23 cellular contexts compared by ENCODE assay signal in the genomic region with DNA sequence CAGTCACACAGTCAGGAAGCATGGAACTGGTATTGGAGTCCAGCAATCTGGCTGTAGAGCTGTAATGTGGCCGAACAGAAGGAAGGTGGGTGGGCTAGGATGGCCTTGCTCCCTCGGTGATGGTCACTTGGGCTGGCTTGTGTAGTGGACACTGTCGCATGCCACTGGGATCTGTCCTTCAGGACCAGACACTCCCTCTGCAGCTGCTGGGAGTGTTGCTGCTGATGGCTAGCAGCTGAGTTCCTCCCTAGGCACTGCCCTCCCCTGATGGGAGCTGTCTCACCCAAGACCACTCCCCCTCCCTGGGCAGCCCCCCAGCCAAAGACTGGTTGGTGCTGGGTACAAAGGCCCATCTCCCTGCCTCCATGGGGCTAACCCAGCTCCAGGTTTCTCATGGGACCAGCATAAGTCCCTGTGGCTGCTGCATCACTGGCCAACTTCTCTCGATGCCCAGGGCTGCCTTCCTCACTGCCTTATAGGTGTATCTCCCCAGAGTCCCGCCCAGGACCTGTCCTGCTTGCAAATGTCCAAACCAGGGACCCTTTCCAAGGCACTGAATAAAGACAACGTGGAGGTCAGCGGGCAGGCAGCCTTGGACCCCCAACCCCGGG. TPM values are rescaled to one million over a fixed set of nuclear protein-coding genes. Genes with fewer than 3 reads are reported as not detected.
DNase-seq lines count a peak whose midpoint lies in the region; ATAC-seq, FAIRE-seq and TF ChIP-seq lines count a peak whose summit lies in the region.
"Had no signal": no experiment of that assay in that cellular context is flagged by ENCODE, and none has a peak within 500 bp of the region (broad histone marks: within the 10 kb centered on the region; RNA-seq: fewer than 3 reads in every experiment).

No MANE protein-coding gene starts in this region.

- intact Hi-C loops in kidney (cut with DNase I) = no loop called here
- intact Hi-C loops in posterior vena cava (cut with DNase I) = no loop called here

- H3K9me3 ChIP-seq in kidney (ENCODE audit: control insufficient read depth in 1 of 2, low read length in 2 of 2) = no peaks in the 10 kb centered on the region
- H3K9me3 ChIP-seq: BE2C, Caco-2, HAP-1 had no signal

- CTCF ChIA-PET in RWPE1 (lab: Yijun Ruan, JAX) = no interaction called here

- ATAC-seq in HG03139 (IDR thresholded peaks at IDR 0.05; ENCODE audit: unreplicated experiment) = no peak
- ATAC-seq: K562 had no signal

- H3K36me3 ChIP-seq in kidney (ENCODE audit: control insufficient read depth in 1 of 2, insufficient read depth in 2 of 2, low read length in 2 of 2) = no peaks in the 10 kb centered on the region
- H3K36me3 ChIP-seq: BE2C, HAP-1 had no signal

- FAIRE-seq in kidney (lab: Jason Lieb, UNC) (no peak), D721Med (lab: Jason Lieb, UNC) (no peak)
- FAIRE-seq: A204.1, GM12892, GM18507, K562 had no signal

- TF ChIP-seq EP300 in Ishikawa (IDR thresholded peaks at IDR 0.05; ENCODE audit: borderline replicate concordance) = no peak

- no peak overlapping the region for H3K9ac ChIP-seq in kidney (ENCODE audit: low read length in 2 of 2)

- H3K27ac ChIP-seq in RWPE1 (peak overlapping the region; percentile 13; the same call in 1 of the 2 replicates), kidney (ENCODE audit: low read depth in 2 of 2, low read length in 2 of 2) (no peak overlapping the region)
- H3K27ac ChIP-seq: HL-60 had no signal

- no peak overlapping the region for H3K4me3 ChIP-seq in kidney (ENCODE audit: low read length in 2 of 2)
- H3K4me3 ChIP-seq: HAP-1, K562 had no signal

- no peak for TF ChIP-seq RAD21 in Ishikawa (IDR thresholded peaks at IDR 0.05; ENCODE audit: low read depth)

- POLR2A ChIA-PET in RWPE1 (lab: Yijun Ruan, JAX; ENCODE audit: low non-redundant PET) = no interaction called here

- no peak for DNase-seq in RWPE1 (ENCODE audit: low spot score)
- DNase-seq in kidney = peak; percentile 61
- DNase-seq in posterior vena cava (ENCODE audit: low spot score) = peak; percentile 72
- no peak for DNase-seq in cerebellar nuclear complex (lab: John Stamatoyannopoulos, UW)
- DNase-seq in putamen (ENCODE audit: low spot score) = no peak
- DNase-seq in D721Med (ENCODE audit: insufficient read length, low spot score) = no peak
- DNase-seq: ACHN; BE2C; C1 segment of cervical spinal cord; Caco-2; CD4-positive, CD25-positive, alpha-beta regulatory T cell; DMS153; DMS79; GDM1 had no signal

- H3K4me1 ChIP-seq in kidney (ENCODE audit: control insufficient read depth in 1 of 2, insufficient read depth in 1 of 2, low read depth in 1 of 2, low read length in 2 of 2) = no peaks in the 10 kb centered on the region
- H3K4me1 ChIP-seq: BE2C, Caco-2, HAP-1 had no signal

- TF ChIP-seq CTCF in RWPE1 (conservative IDR thresholded peaks at IDR 0.05; ENCODE audit: low read depth) (no peak), kidney (IDR thresholded peaks at IDR 0.05; ENCODE audit: borderline replicate concordance, extremely low read depth, insufficient read depth) (no peak), D721Med (IDR thresholded peaks at IDR 0.05; ENCODE audit: insufficient read depth, missing control alignments) (no peak)

TF ChIP-seq in Ishikawa, 13 proteins besides CTCF, POLR2A, EP300 and RAD21:
- TF ChIP-seq, protein P1, sequence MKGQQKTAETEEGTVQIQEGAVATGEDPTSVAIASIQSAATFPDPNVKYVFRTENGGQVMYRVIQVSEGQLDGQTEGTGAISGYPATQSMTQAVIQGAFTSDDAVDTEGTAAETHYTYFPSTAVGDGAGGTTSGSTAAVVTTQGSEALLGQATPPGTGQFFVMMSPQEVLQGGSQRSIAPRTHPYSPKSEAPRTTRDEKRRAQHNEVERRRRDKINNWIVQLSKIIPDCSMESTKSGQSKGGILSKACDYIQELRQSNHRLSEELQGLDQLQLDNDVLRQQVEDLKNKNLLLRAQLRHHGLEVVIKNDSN (IDR thresholded peaks at IDR 0.05) = no peak
- TF ChIP-seq, protein P2, sequence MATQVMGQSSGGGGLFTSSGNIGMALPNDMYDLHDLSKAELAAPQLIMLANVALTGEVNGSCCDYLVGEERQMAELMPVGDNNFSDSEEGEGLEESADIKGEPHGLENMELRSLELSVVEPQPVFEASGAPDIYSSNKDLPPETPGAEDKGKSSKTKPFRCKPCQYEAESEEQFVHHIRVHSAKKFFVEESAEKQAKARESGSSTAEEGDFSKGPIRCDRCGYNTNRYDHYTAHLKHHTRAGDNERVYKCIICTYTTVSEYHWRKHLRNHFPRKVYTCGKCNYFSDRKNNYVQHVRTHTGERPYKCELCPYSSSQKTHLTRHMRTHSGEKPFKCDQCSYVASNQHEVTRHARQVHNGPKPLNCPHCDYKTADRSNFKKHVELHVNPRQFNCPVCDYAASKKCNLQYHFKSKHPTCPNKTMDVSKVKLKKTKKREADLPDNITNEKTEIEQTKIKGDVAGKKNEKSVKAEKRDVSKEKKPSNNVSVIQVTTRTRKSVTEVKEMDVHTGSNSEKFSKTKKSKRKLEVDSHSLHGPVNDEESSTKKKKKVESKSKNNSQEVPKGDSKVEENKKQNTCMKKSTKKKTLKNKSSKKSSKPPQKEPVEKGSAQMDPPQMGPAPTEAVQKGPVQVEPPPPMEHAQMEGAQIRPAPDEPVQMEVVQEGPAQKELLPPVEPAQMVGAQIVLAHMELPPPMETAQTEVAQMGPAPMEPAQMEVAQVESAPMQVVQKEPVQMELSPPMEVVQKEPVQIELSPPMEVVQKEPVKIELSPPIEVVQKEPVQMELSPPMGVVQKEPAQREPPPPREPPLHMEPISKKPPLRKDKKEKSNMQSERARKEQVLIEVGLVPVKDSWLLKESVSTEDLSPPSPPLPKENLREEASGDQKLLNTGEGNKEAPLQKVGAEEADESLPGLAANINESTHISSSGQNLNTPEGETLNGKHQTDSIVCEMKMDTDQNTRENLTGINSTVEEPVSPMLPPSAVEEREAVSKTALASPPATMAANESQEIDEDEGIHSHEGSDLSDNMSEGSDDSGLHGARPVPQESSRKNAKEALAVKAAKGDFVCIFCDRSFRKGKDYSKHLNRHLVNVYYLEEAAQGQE (IDR thresholded peaks at IDR 0.05; ENCODE audit: low read depth) = peak; percentile 23; the same call in 1 of the 2 replicates

RNA-seq across cellular contexts. Expression of gene WNT7A, which starts 48.4 kb away (rescaled TPM):
- total RNA-seq in kidney (3.3 TPM), posterior vena cava (not detected)
- polyA plus RNA-seq in kidney (ENCODE audit: insufficient read depth, low read depth, low replicate concordance) = 0.13 TPM
- total RNA-seq: H4, K562 had no signal

Comparison
In these comparisons a context has a peak if more than half of its experiments do, and no peak if none do; other contexts are left out.
1. DNase-seq: peak in kidney (single experiment) and posterior vena cava (single experiment); none in RWPE1 (single experiment), cerebellar nuclear complex (0 of 2), putamen (single experiment) and D721Med (single experiment).